Comparison of ENCODE assay signal across 27 cellular contexts in the genomic region with DNA sequence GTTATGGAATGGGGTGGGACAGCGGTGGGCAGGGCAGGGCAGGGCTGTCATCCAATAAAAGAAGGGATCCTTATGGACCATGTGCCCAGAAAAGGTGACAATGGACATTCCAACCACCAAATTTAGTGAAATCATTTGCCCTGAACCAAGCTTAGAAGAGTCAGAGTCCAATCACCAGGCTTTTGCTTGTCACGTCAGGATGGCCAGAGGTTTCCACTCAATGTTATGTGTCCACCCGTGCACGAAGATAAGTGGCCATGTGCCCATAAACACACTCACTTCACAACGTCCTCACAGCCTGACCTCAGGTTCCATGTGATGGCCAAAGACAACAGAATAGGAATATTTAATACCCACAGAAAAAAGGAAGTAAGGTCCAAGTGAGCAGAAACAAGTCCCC. TPM values are rescaled to one million over a fixed set of nuclear protein-coding genes. Genes with fewer than 3 reads are reported as not detected.
DNase-seq lines count a peak whose midpoint lies in the region; TF ChIP-seq lines count a peak whose summit lies in the region.
"Had no signal": no experiment of that assay in that cellular context is flagged by ENCODE, and none has a peak within 500 bp of the region (broad histone marks: within the 10 kb centered on the region; RNA-seq: fewer than 3 reads in every experiment).

No MANE protein-coding gene starts in this region.

- no peaks in the 10 kb centered on the region for H3K4me1 ChIP-seq in prostate gland (replicated peaks)
- H3K4me1 ChIP-seq: SJCRH30 had no signal

- TF ChIP-seq CTCF in type B pancreatic cell (conservative IDR thresholded peaks at IDR 0.05) (no peak), prostate gland (IDR thresholded peaks at IDR 0.05) (no peak)

- no peak for TF ChIP-seq POLR2A in prostate gland (IDR thresholded peaks at IDR 0.05)

- no peaks in the 10 kb centered on the region for H3K36me3 ChIP-seq in prostate gland
- H3K36me3 ChIP-seq: SJCRH30 had no signal

- H3K9me3 Mint-ChIP-seq in type B pancreatic cell = peaks cover 5% of the 10 kb centered on the region

- H3K27ac Mint-ChIP-seq in type B pancreatic cell = peak overlapping the region; percentile 50
- H3K27ac Mint-ChIP-seq: B cell; CD8-positive, alpha-beta memory T cell; IgD-negative memory B cell had no signal

- no peaks in the 10 kb centered on the region for H3K27me3 ChIP-seq in prostate gland (replicated peaks; ENCODE audit: insufficient read depth)

- H3K4me3 Mint-ChIP-seq in type B pancreatic cell = no peak overlapping the region
- H3K4me3 Mint-ChIP-seq: B cell; CD8-positive, alpha-beta memory T cell; IgD-negative memory B cell had no signal

- H3K4me3 ChIP-seq in prostate gland = no peak overlapping the region
- H3K4me3 ChIP-seq: GM12878, GM23248, SJCRH30 had no signal

- no peaks in the 10 kb centered on the region for H3K36me3 Mint-ChIP-seq in type B pancreatic cell
- H3K36me3 Mint-ChIP-seq: CD8-positive, alpha-beta memory T cell; IgD-negative memory B cell had no signal

- H3K4me1 Mint-ChIP-seq in type B pancreatic cell (ENCODE audit: unreplicated experiment) = no peaks in the 10 kb centered on the region
- H3K4me1 Mint-ChIP-seq: B cell; CD8-positive, alpha-beta memory T cell had no signal

- DNase-seq in DMS79 treated with DMSO at 0.1 percent for 48 hours (lab: John Stamatoyannopoulos, UW) = peak; percentile 1
- DNase-seq in DMS79 (lab: John Stamatoyannopoulos, UW) = no peak
- DNase-seq in SW480 (ENCODE audit: low spot score) = peak; percentile 27
- peak; percentile 47 for DNase-seq in glomerular visceral epithelial cell (ENCODE audit: extremely low spot score)
- DNase-seq in type B pancreatic cell (ENCODE audit: extremely low spot score, unreplicated experiment) = no peak
- no peak for DNase-seq in stimulated activated CD4-positive, alpha-beta T cell treated with anti-CD3 and anti-CD28 coated beads, Interleukin-1b, Interleukin-23, amount 100 ng/mL, for 48 hours
- no peak for DNase-seq in COLO829 (ENCODE audit: low spot score)
- no peak for DNase-seq in prostate gland (ENCODE audit: low spot score)
- DNase-seq: CD8-positive, alpha-beta memory T cell; GDM1; GM23248; H7; NCI-H1092 treated with DMSO at 0.1 percent for 48 hours; NCI-H1436; NCI-H187; NCI-H2107; NCI-H446; NCI-H524 treated with DMSO at 0.1 percent for 48 hours; NCI-H774; SJCRH30 had no signal

- 73% methylated on average over 5 of the region's 5 CpGs for WGBS in prostate gland

- H3K27me3 Mint-ChIP-seq in type B pancreatic cell = peaks cover 9% of the 10 kb centered on the region

- no peak overlapping the region for H3K27ac ChIP-seq in prostate gland
- H3K27ac ChIP-seq: 22Rv1, C4-2B, GM23248, KMS-11, SJCRH30 had no signal

- intact Hi-C loops in prostate gland (cut with DNase I) = no loop called here

- H3K9me3 ChIP-seq in prostate gland = no peaks in the 10 kb centered on the region
- H3K9me3 ChIP-seq: SJCRH30 had no signal

RNA-seq across cellular contexts. Expression of gene PLPP4, which starts 36.6 kb away (rescaled TPM):
- 1.3 and 4.4 TPM in 2 replicates for total RNA-seq in type B pancreatic cell (ENCODE audit: low replicate concordance)
- 10 to 100 TPM in 1 of 2 donors, under 1 TPM in 1; 0.27 to 61.3 TPM for total RNA-seq in prostate gland
- total RNA-seq: B cell; CD8-positive, alpha-beta memory T cell; Right ventricle myocardium inferior had no signal

Comparison
In these comparisons a context has a peak if more than half of its experiments do, and no peak if none do; other contexts are left out.
1. DNase-seq: peak in DMS79 treated with DMSO at 0.1 percent for 48 hours (single experiment), SW480 (single experiment) and glomerular visceral epithelial cell (single experiment); none in DMS79 (single experiment), type B pancreatic cell (single experiment), stimulated activated CD4-positive, alpha-beta T cell treated with anti-CD3 and anti-CD28 coated beads, Interleukin-1b, Interleukin-23, amount 100 ng/mL, for 48 hours (single experiment), COLO829 (single experiment) and prostate gland (single experiment).